Comparison of ENCODE assay signal across 8 cellular contexts in genomic region chr6:27505209-27506027, GRCh38. TPM values are rescaled to one million over a fixed set of nuclear protein-coding genes. Genes with fewer than 3 reads are reported as not detected.
DNase-seq lines count a peak whose midpoint lies in the region; ATAC-seq and TF ChIP-seq lines count a peak whose summit lies in the region.

No MANE protein-coding gene starts in this region.

- H3K36me3 ChIP-seq in GM23338 (ENCODE audit: insufficient read depth), result no peaks in the 10 kb centered on the region

- peak overlapping the region; percentile 55 for H3K4me3 Mint-ChIP-seq in GM23338

- no peaks in the 10 kb centered on the region for H3K79me2 ChIP-seq in GM23338 (replicated peaks; ENCODE audit: insufficient read depth)

- H3K4me2 ChIP-seq in GM23338, result peak overlapping the region; percentile 15

- H3K9me2 ChIP-seq in GM23338 (ENCODE audit: insufficient read depth), result no peaks in the 10 kb centered on the region

- H3K27me3 Mint-ChIP-seq in GM23338 (ENCODE audit: insufficient read depth, low read depth, poor library complexity), result peaks cover 26% of the 10 kb centered on the region

- ATAC-seq in GM23338 (peak; percentile 80), HG03354 (IDR thresholded peaks at IDR 0.05; ENCODE audit: poor library complexity, severe bottlenecking, unreplicated experiment) (no peak)

- H2AFZ ChIP-seq in GM23338, result no peak overlapping the region

- peaks cover 10% of the 10 kb centered on the region for H3K4me1 ChIP-seq in GM23338 (ENCODE audit: insufficient read depth)

- no peaks in the 10 kb centered on the region for H3F3A ChIP-seq in GM23338 (replicated peaks; ENCODE audit: low read depth)

- H3K4me1 Mint-ChIP-seq in GM23338, result peaks cover 22% of the 10 kb centered on the region; the same call in 2 of the 3 replicates

- DNase-seq in GM23338 (ENCODE audit: low spot score) (peak; percentile 88), NCI-H460 (ENCODE audit: extremely low read depth, low read depth) (peak; percentile 70), fibroblast of pulmonary artery (ENCODE audit: low read depth) (peak; percentile 48), superior temporal gyrus (ENCODE audit: extremely low spot score) (no peak), cerebellar nuclear complex (lab: John Stamatoyannopoulos, UW) (no peak)
- peak; percentile 75 for DNase-seq in activated CD8-positive, alpha-beta memory T cell treated with anti-CD3 and anti-CD28 coated beads for 24 hours
- DNase-seq in stimulated activated CD4-positive, alpha-beta T cell treated with anti-CD3 and anti-CD28 coated beads, Interleukin-4, amount 100 ng/mL, for 24 hours, result peak; percentile 54

- H4K20me1 ChIP-seq in GM23338 (replicated peaks; ENCODE audit: insufficient read depth), result no peaks in the 10 kb centered on the region

- no peaks in the 10 kb centered on the region for H3K27me3 ChIP-seq in GM23338 (ENCODE audit: insufficient read depth)

- peak overlapping the region; percentile 29; the same call in 1 of the 2 replicates for H3K4me3 ChIP-seq in GM23338
- H3K4me3 ChIP-seq in fibroblast of pulmonary artery (replicated peaks; ENCODE audit: low read depth, low read length), result no peak overlapping the region

- no peaks in the 10 kb centered on the region for H3K36me3 Mint-ChIP-seq in GM23338 (ENCODE audit: low read depth)

- H3K27ac ChIP-seq in GM23338 (ENCODE audit: low read depth), result no peak overlapping the region

- H3K27ac Mint-ChIP-seq in GM23338, result no peak overlapping the region

- peaks cover 6% of the 10 kb centered on the region; the same call in 2 of the 3 replicates for H3K9me3 Mint-ChIP-seq in GM23338

- TF ChIP-seq CTCF in GM23338 (conservative IDR thresholded peaks at IDR 0.05; ENCODE audit: low read depth in 2 of 2) (no peak), fibroblast of pulmonary artery (IDR thresholded peaks at IDR 0.05; ENCODE audit: low read length, missing control alignments) (no peak)

TF ChIP-seq in GM23338, 12 proteins besides CTCF, POLR2A, EP300 and RAD21:
- TF ChIP-seq EZH2phosphoT487 (IDR thresholded peaks at IDR 0.05; ENCODE audit: unreplicated experiment), result no peak
- peak; percentile 47; the same call in 1 of the 2 replicates for TF ChIP-seq ZNF114 (CRISPR knock-in tag; IDR thresholded peaks at IDR 0.05)
- peak; percentile 62 for TF ChIP-seq CREB1 (CRISPR knock-in tag; IDR thresholded peaks at IDR 0.05; ENCODE audit: low read depth)
- no peak for TF ChIP-seq NANOG (IDR thresholded peaks at IDR 0.05; ENCODE audit: borderline replicate concordance)

RNA-seq across cellular contexts. Expression of gene ZNF184, which starts 32.5 kb away (rescaled TPM):
- 7.7 and 10.6 TPM in 2 replicates for total RNA-seq in GM23338 (2014; rRNA removed; shearing (Covaris generic))
- 4.9 and 6.0 TPM in 2 replicates for polyA plus RNA-seq in GM23338 (2016; fragmentation: Nextera tagmentation; extraction: Ambion mirVana)
- total RNA-seq in NCI-H460 (2014; rRNA removed; shearing (Covaris generic)), result 10.9 and 15.3 TPM in 2 replicates
- polyA plus RNA-seq in NCI-H460 (2014; cell fraction: nucleus; rRNA removed), result 3.7 and 4.7 TPM in 2 replicates

Comparison
In these comparisons a context has a peak if more than half of its experiments do, and no peak if none do; other contexts are left out.
1. DNase-seq: peak in GM23338 (single experiment), NCI-H460 (single experiment), activated CD8-positive, alpha-beta memory T cell treated with anti-CD3 and anti-CD28 coated beads for 24 hours (single experiment), fibroblast of pulmonary artery (single experiment) and stimulated activated CD4-positive, alpha-beta T cell treated with anti-CD3 and anti-CD28 coated beads, Interleukin-4, amount 100 ng/mL, for 24 hours (single experiment); none in superior temporal gyrus (single experiment) and cerebellar nuclear complex (0 of 2).